ENCODE assay signal across 2 cellular contexts in genomic region chr11:48052183-48053040, GRCh38.
A peak's percentile ranks its signal among the peaks of the same experiment; 100 is the strongest.
TF ChIP-seq lines count a peak whose summit lies in the region.

No MANE protein-coding gene starts in this region.

TF ChIP-seq in HCT116, 20 proteins besides CTCF, POLR2A, EP300 and RAD21 (continued from another document):
- TF ChIP-seq REST (IDR thresholded peaks at IDR 0.05; ENCODE audit: low read depth) (no peak), JUND (IDR thresholded peaks at IDR 0.05) (no peak), FOSL1 (IDR thresholded peaks at IDR 0.05; ENCODE audit: low read depth) (no peak), SP1 (IDR thresholded peaks at IDR 0.05; ENCODE audit: low read depth) (peak; percentile 48; the same call in 1 of the 2 replicates), SIN3A (IDR thresholded peaks at IDR 0.05; ENCODE audit: low read depth) (no peak), CEBPB (IDR thresholded peaks at IDR 0.05; ENCODE audit: low read depth) (no peak), ZNF274 (IDR thresholded peaks at IDR 0.05; ENCODE audit: low read depth, low read length) (no peak), TCF7L2 (IDR thresholded peaks at IDR 0.05; ENCODE audit: borderline replicate concordance, extremely low read depth, insufficient read depth, insufficient read length) (no peak), EZH2phosphoT487 (IDR thresholded peaks at IDR 0.05; ENCODE audit: borderline replicate concordance) (no peak), EGR1 (IDR thresholded peaks at IDR 0.05; ENCODE audit: low read depth) (no peak), ZFX (IDR thresholded peaks at IDR 0.05) (no peak), ELF1 (IDR thresholded peaks at IDR 0.05; ENCODE audit: borderline replicate concordance, low read depth) (no peak), CBX3 (IDR thresholded peaks at IDR 0.05; ENCODE audit: low read depth) (0 out of 2 replicates have a peak, but pooled peaks have one; percentile 28), EZH2 (IDR thresholded peaks at IDR 0.05) (no peak)
- TF ChIP-seq, protein P1, sequence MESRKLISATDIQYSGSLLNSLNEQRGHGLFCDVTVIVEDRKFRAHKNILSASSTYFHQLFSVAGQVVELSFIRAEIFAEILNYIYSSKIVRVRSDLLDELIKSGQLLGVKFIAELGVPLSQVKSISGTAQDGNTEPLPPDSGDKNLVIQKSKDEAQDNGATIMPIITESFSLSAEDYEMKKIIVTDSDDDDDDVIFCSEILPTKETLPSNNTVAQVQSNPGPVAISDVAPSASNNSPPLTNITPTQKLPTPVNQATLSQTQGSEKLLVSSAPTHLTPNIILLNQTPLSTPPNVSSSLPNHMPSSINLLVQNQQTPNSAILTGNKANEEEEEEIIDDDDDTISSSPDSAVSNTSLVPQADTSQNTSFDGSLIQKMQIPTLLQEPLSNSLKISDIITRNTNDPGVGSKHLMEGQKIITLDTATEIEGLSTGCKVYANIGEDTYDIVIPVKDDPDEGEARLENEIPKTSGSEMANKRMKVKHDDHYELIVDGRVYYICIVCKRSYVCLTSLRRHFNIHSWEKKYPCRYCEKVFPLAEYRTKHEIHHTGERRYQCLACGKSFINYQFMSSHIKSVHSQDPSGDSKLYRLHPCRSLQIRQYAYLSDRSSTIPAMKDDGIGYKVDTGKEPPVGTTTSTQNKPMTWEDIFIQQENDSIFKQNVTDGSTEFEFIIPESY (IDR thresholded peaks at IDR 0.05; ENCODE audit: extremely low read depth, insufficient replicate concordance, low read length), result no peak
TF ChIP-seq in HCT116: peak in this region for 2.

TF ChIP-seq in K562, 482 proteins besides CTCF, POLR2A, EP300 and RAD21:
- TF ChIP-seq ZBTB40 (IDR thresholded peaks at IDR 0.05) (no peak), ZBTB40 (CRISPR knock-in tag; IDR thresholded peaks at IDR 0.05) (no peak), MTA3 (IDR thresholded peaks at IDR 0.05; ENCODE audit: borderline replicate concordance) (no peak), GATAD2B (IDR thresholded peaks at IDR 0.05; ENCODE audit: borderline replicate concordance) (no peak), ATF1 (CRISPR knock-in tag; IDR thresholded peaks at IDR 0.05) (no peak), ATF1 (tag; IDR thresholded peaks at IDR 0.05) (no peak), GTF2A2 (tag; IDR thresholded peaks at IDR 0.05) (no peak), KLF16 (IDR thresholded peaks at IDR 0.05) (no peak), ZNF174 (CRISPR knock-in tag; IDR thresholded peaks at IDR 0.05) (no peak), MBD2 (IDR thresholded peaks at IDR 0.05; ENCODE audit: borderline replicate concordance, low read depth) (no peak), HMG20A (CRISPR knock-in tag; conservative IDR thresholded peaks at IDR 0.05) (no peak), MTF1 (CRISPR knock-in tag; IDR thresholded peaks at IDR 0.05; ENCODE audit: borderline replicate concordance) (no peak), BRD9 (IDR thresholded peaks at IDR 0.05; ENCODE audit: low read depth, partially characterized antibody) (no peak), SMAD2 (IDR thresholded peaks at IDR 0.05; ENCODE audit: low read depth, low read length) (no peak), ZNF408 (CRISPR knock-in tag; IDR thresholded peaks at IDR 0.05; ENCODE audit: low read depth) (no peak)
- TF ChIP-seq, protein P2, sequence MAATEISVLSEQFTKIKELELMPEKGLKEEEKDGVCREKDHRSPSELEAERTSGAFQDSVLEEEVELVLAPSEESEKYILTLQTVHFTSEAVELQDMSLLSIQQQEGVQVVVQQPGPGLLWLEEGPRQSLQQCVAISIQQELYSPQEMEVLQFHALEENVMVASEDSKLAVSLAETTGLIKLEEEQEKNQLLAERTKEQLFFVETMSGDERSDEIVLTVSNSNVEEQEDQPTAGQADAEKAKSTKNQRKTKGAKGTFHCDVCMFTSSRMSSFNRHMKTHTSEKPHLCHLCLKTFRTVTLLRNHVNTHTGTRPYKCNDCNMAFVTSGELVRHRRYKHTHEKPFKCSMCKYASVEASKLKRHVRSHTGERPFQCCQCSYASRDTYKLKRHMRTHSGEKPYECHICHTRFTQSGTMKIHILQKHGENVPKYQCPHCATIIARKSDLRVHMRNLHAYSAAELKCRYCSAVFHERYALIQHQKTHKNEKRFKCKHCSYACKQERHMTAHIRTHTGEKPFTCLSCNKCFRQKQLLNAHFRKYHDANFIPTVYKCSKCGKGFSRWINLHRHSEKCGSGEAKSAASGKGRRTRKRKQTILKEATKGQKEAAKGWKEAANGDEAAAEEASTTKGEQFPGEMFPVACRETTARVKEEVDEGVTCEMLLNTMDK (IDR thresholded peaks at IDR 0.05; ENCODE audit: borderline replicate concordance, insufficient read depth, low read depth, low read length, poor library complexity, severe bottlenecking), result no peak
- TF ChIP-seq, protein P3, sequence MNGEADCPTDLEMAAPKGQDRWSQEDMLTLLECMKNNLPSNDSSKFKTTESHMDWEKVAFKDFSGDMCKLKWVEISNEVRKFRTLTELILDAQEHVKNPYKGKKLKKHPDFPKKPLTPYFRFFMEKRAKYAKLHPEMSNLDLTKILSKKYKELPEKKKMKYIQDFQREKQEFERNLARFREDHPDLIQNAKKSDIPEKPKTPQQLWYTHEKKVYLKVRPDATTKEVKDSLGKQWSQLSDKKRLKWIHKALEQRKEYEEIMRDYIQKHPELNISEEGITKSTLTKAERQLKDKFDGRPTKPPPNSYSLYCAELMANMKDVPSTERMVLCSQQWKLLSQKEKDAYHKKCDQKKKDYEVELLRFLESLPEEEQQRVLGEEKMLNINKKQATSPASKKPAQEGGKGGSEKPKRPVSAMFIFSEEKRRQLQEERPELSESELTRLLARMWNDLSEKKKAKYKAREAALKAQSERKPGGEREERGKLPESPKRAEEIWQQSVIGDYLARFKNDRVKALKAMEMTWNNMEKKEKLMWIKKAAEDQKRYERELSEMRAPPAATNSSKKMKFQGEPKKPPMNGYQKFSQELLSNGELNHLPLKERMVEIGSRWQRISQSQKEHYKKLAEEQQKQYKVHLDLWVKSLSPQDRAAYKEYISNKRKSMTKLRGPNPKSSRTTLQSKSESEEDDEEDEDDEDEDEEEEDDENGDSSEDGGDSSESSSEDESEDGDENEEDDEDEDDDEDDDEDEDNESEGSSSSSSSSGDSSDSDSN (IDR thresholded peaks at IDR 0.05; ENCODE audit: borderline replicate concordance in 1 of 2, low read depth in 2 of 2, low read length in 2 of 2), result no peak
- TF ChIP-seq, protein P4, sequence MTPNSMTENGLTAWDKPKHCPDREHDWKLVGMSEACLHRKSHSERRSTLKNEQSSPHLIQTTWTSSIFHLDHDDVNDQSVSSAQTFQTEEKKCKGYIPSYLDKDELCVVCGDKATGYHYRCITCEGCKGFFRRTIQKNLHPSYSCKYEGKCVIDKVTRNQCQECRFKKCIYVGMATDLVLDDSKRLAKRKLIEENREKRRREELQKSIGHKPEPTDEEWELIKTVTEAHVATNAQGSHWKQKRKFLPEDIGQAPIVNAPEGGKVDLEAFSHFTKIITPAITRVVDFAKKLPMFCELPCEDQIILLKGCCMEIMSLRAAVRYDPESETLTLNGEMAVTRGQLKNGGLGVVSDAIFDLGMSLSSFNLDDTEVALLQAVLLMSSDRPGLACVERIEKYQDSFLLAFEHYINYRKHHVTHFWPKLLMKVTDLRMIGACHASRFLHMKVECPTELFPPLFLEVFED (CRISPR knock-in tag; conservative IDR thresholded peaks at IDR 0.05), result no peak
- TF ChIP-seq, protein P5, sequence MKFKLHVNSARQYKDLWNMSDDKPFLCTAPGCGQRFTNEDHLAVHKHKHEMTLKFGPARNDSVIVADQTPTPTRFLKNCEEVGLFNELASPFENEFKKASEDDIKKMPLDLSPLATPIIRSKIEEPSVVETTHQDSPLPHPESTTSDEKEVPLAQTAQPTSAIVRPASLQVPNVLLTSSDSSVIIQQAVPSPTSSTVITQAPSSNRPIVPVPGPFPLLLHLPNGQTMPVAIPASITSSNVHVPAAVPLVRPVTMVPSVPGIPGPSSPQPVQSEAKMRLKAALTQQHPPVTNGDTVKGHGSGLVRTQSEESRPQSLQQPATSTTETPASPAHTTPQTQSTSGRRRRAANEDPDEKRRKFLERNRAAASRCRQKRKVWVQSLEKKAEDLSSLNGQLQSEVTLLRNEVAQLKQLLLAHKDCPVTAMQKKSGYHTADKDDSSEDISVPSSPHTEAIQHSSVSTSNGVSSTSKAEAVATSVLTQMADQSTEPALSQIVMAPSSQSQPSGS (CRISPR knock-in tag; IDR thresholded peaks at IDR 0.05), result no peak
